Comparison of ENCODE assay signal across 29 cellular contexts in genomic region chr18:26563024-26563423, GRCh38.
"Had no signal": no experiment of that assay in that cellular context is flagged by ENCODE, and none has a peak within 500 bp of the region (broad histone marks: within the 10 kb centered on the region; RNA-seq: fewer than 3 reads in every experiment).

No MANE protein-coding gene starts in this region.

- H3K27ac ChIP-seq: stomach, suprapubic skin, testis, thoracic aorta, thyroid gland, tibial artery, tibial nerve, transverse colon, upper lobe of left lung, upper lobe of right lung, uterus, vagina had no signal

- H3K4me3 Mint-ChIP-seq: stimulated activated effector memory CD8-positive, alpha-beta T cell treated with anti-CD3 and anti-CD28 coated beads, Interleukin-12 subunit alpha, Interleukin-12 subunit beta, amount 100 ng/mL, for 72 hours; stimulated activated memory B cell treated with anti-CD40 and anti-IgM and Interleukin-4, amounts not matched to agents 10 μg/mL and 1 μg/mL and 100 μg/mL, for 72 hours; stimulated activated naive B cell treated with anti-CD40 and anti-IgM and Interleukin-4, amounts not matched to agents 10 μg/mL and 1 μg/mL and 100 μg/mL, for 72 hours; stimulated activated naive CD8-positive, alpha-beta T cell treated with anti-CD3 and anti-CD28 coated beads, Interleukin-15, amount 100 ng/mL, for 72 hours; stimulated activated naive CD8-positive, alpha-beta T cell treated with anti-CD3 and anti-CD28 coated beads, Interleukin-15, Interleukin-2, amounts not matched to agents 100 ng/mL and 50 ng/mL, for 24 hours; type B pancreatic cell had no signal

- H3K4me1 ChIP-seq: stomach, testis, thyroid gland, tibial artery, upper lobe of left lung, upper lobe of right lung, uterus had no signal

- FAIRE-seq: urothelium cell line had no signal

- H3K9me3 ChIP-seq: suprapubic skin, testis, thoracic aorta, thyroid gland, tibial artery, tibial nerve, upper lobe of right lung, uterus, vagina had no signal

- H3K27me3 ChIP-seq: stomach, suprapubic skin, testis, thyroid gland, tibial artery, tibial nerve, transverse colon, upper lobe of left lung, upper lobe of right lung, uterus, vagina had no signal

- H3K27ac Mint-ChIP-seq: stimulated activated effector memory CD8-positive, alpha-beta T cell treated with anti-CD3 and anti-CD28 coated beads, Interleukin-12 subunit alpha, Interleukin-12 subunit beta, amount 100 ng/mL, for 72 hours; stimulated activated memory B cell treated with anti-CD40 and anti-IgM and Interleukin-4, amounts not matched to agents 10 μg/mL and 1 μg/mL and 100 μg/mL, for 72 hours; stimulated activated naive B cell treated with anti-CD40 and anti-IgM and Interleukin-4, amounts not matched to agents 10 μg/mL and 1 μg/mL and 100 μg/mL, for 72 hours; stimulated activated naive CD8-positive, alpha-beta T cell treated with anti-CD3 and anti-CD28 coated beads, Interleukin-15, amount 100 ng/mL, for 72 hours; stimulated activated naive CD8-positive, alpha-beta T cell treated with anti-CD3 and anti-CD28 coated beads, Interleukin-15, Interleukin-2, amounts not matched to agents 100 ng/mL and 50 ng/mL, for 24 hours; type B pancreatic cell had no signal

- ATAC-seq: stimulated activated effector memory CD8-positive, alpha-beta T cell treated with anti-CD3 and anti-CD28 coated beads, Interleukin-12 subunit alpha, Interleukin-12 subunit beta, amount 100 ng/mL, for 72 hours; stimulated activated memory B cell treated with anti-CD40 and anti-IgM and Interleukin-4, amounts not matched to agents 10 μg/mL and 1 μg/mL and 100 μg/mL, for 72 hours; stimulated activated naive B cell treated with anti-CD40 and anti-IgM and Interleukin-4, amounts not matched to agents 10 μg/mL and 1 μg/mL and 100 μg/mL, for 72 hours; stimulated activated naive CD8-positive, alpha-beta T cell treated with anti-CD3 and anti-CD28 coated beads, Interleukin-15, amount 100 ng/mL, for 72 hours; stimulated activated naive CD8-positive, alpha-beta T cell treated with anti-CD3 and anti-CD28 coated beads, Interleukin-15, Interleukin-2, amounts not matched to agents 100 U/mL and 50 U/mL, for 24 hours; upper lobe of right lung had no signal

- H3K4me1 Mint-ChIP-seq: stimulated activated effector memory CD8-positive, alpha-beta T cell treated with anti-CD3 and anti-CD28 coated beads, Interleukin-12 subunit alpha, Interleukin-12 subunit beta, amount 100 ng/mL, for 72 hours; stimulated activated memory B cell treated with anti-CD40 and anti-IgM and Interleukin-4, amounts not matched to agents 10 μg/mL and 1 μg/mL and 100 μg/mL, for 72 hours; stimulated activated naive B cell treated with anti-CD40 and anti-IgM and Interleukin-4, amounts not matched to agents 10 μg/mL and 1 μg/mL and 100 μg/mL, for 72 hours; stimulated activated naive CD8-positive, alpha-beta T cell treated with anti-CD3 and anti-CD28 coated beads, Interleukin-15, amount 100 ng/mL, for 72 hours had no signal

- DNase-seq: stimulated activated CD4-positive, alpha-beta T cell treated with anti-CD3 and anti-CD28 coated beads, Interleukin-2, amount 100 ng/mL, for 48 hours; stimulated activated CD4-positive, alpha-beta T cell treated with anti-CD3 and anti-CD28 coated beads, Interleukin-4, amount 100 ng/mL, for 1 hour; stimulated activated CD4-positive, alpha-beta T cell treated with anti-CD3 and anti-CD28 coated beads, Interleukin-4, amount 100 ng/mL, for 24 hours; stimulated activated CD4-positive, alpha-beta T cell treated with anti-CD3 and anti-CD28 coated beads, Interleukin-4, amount 100 ng/mL, for 4 hours; stimulated activated CD8-positive, alpha-beta memory T cell treated with anti-CD3 and anti-CD28 coated beads, Interleukin-4, amount 100 ng/mL, for 48 hours; stimulated activated naive B cell treated with anti-CD40 and anti-IgM and Interleukin-4, amounts not matched to agents 10 μg/mL and 1 μg/mL and 100 μg/mL, for 72 hours; stimulated activated naive CD4-positive, alpha-beta T cell; stimulated activated naive CD4-positive, alpha-beta T cell treated with Interleukin-2 at 50 U/mL for 16 hours; stimulated activated naive CD8-positive, alpha-beta T cell treated with anti-CD3 and anti-CD28 coated beads, Interleukin-15, amount 100 ng/mL, for 72 hours; stimulated activated naive CD8-positive, alpha-beta T cell treated with anti-CD3 and anti-CD28 coated beads, Interleukin-15, Interleukin-2, amounts not matched to agents 100 U/mL and 50 U/mL, for 24 hours; stomach; substantia nigra; testis; thyroid gland; tibial artery; transverse colon; trophoblast cell; upper lobe of left lung; upper lobe of right lung; uterus had no signal

- H3K4me3 ChIP-seq: stomach, suprapubic skin, testis, thoracic aorta, thyroid gland, tibial artery, tibial nerve, transverse colon, upper lobe of left lung, upper lobe of right lung, uterus, vagina had no signal

- H3K36me3 Mint-ChIP-seq: stimulated activated effector memory CD8-positive, alpha-beta T cell treated with anti-CD3 and anti-CD28 coated beads, Interleukin-12 subunit alpha, Interleukin-12 subunit beta, amount 100 ng/mL, for 72 hours; stimulated activated memory B cell treated with anti-CD40 and anti-IgM and Interleukin-4, amounts not matched to agents 10 μg/mL and 1 μg/mL and 100 μg/mL, for 72 hours; stimulated activated naive B cell treated with anti-CD40 and anti-IgM and Interleukin-4, amounts not matched to agents 10 μg/mL and 1 μg/mL and 100 μg/mL, for 72 hours had no signal

- H3K9me3 Mint-ChIP-seq: stimulated activated naive CD8-positive, alpha-beta T cell treated with anti-CD3 and anti-CD28 coated beads, Interleukin-15, Interleukin-2, amounts not matched to agents 100 ng/mL and 50 ng/mL, for 24 hours had no signal

- H3K27me3 Mint-ChIP-seq: type B pancreatic cell had no signal

- H3K36me3 ChIP-seq: stomach, suprapubic skin, thoracic aorta, thyroid gland, tibial artery, tibial nerve, transverse colon, upper lobe of left lung, upper lobe of right lung, uterus, vagina had no signal
